ENCODE assay signal across 8 cellular contexts in the genomic region with DNA sequence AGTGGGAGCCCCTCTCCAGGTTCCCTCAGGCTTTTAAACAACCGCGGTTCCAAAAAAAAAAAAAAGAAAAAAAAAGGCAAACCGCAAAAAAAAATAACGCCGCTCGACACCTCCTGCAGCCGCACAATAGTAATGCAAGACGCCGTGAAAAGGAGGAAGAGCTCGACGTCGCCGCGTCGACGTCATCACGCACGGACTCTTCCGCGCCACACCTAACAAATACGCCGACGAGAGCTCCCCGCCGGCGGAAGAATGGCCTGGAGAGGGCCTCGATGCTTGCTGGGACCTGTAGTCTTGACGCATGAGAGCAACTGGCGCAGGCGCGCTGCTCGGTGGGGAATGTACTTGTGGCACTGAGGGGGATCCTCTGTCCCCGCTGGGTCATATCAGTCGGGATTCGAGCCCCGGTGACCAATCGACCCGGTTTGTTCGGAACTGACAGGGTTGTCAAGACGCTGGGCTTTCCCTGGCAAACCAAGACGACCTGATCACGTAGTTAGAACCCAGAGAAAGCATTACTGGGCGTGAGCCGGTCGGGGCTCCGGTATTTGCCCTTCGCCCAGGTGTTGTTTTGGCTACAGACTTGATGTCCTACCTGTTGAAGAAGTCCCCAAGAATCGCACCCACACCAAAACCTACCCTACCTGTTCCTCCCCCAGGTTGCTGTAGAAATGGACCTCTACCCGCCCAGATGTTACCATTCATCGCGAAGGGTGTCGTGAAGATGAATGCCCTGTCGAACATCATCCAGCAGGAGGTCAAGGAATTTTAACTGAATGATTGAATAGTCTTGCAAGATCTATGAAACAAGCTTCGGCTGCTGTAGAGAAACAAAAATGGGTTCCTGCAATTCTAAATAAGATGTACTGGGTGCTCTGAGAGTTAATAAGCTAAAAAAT.
DNase-seq lines count a peak whose midpoint lies in the region; ATAC-seq, FAIRE-seq and TF ChIP-seq lines count a peak whose summit lies in the region.

TSS of gene CBR4 (minus strand) at position 131 of the 899 bp plus-strand sequence. CDS start 166 bp downstream, outside the sequence.

- H3K4me3 ChIP-seq in AG09309 (ENCODE audit: control insufficient read depth, low read depth, low read length), result peak within 1 kb of the TSS; percentile 81

- peak; percentile 90 for TF ChIP-seq POLR2A in GM18951 (IDR thresholded peaks at IDR 0.05; ENCODE audit: extremely low read depth, insufficient read depth, insufficient read length)

- TF ChIP-seq CTCF in AG09309 (IDR thresholded peaks at IDR 0.05; ENCODE audit: control insufficient read depth, insufficient read depth, low read depth, low read length, missing control alignments), result peak; percentile 35

- FAIRE-seq in islet of Langerhans (lab: Jason Lieb, UNC), result peak; percentile 95

- DNase-seq in AG09309 (ENCODE audit: low read depth) (peak; percentile 94), NCI-H345 treated with DMSO at 0.1 percent for 48 hours (lab: John Stamatoyannopoulos, UW; ENCODE audit: unreplicated experiment) (peak; percentile 92), cerebellar cortex (ENCODE audit: low spot score) (peak; percentile 99)
- peak; percentile 94 for DNase-seq in activated CD4-positive, CD25-positive, alpha-beta regulatory T cell treated with anti-CD3 and anti-CD28 coated beads, Interleukin-2, amount 50 U/mL, for 16 hours (ENCODE audit: low read depth, low spot score)
- DNase-seq in stimulated activated CD4-positive, alpha-beta T cell treated with anti-CD3 and anti-CD28 coated beads, Interleukin-12 subunit alpha, Interleukin-12 subunit beta, amount 100 ng/mL, for 48 hours (ENCODE audit: low read depth in 2 of 3, low spot score in 1 of 3), result peak; percentile 79 to 93 (median 92)

- ATAC-seq in HG03280 (IDR thresholded peaks at IDR 0.05; ENCODE audit: unreplicated experiment), result peak; percentile 98

- in situ Hi-C loops in GM18951 (cut with MboI; ENCODE audit: low sequenced_read_pairs, unreplicated experiment), result loop anchor here (10.0 kb wide), 1 partner anchor 474 kb away; no protein-coding TSS in a partner anchor

Comparison
In these comparisons a context has a peak if more than half of its experiments do, and no peak if none do; other contexts are left out.
1. Peak in every context shown above with its lines: DNase-seq, ATAC-seq and H3K4me3 ChIP-seq.